ENCODE assay signal across 16 cellular contexts in genomic region chr14:72182773-72183432, GRCh38.
DNase-seq lines count a peak whose midpoint lies in the region; ATAC-seq and TF ChIP-seq lines count a peak whose summit lies in the region.
"Had no signal": no experiment of that assay in that cellular context is flagged by ENCODE, and none has a peak within 500 bp of the region (broad histone marks: within the 10 kb centered on the region; RNA-seq: fewer than 3 reads in every experiment).

No MANE protein-coding gene starts in this region.

- no peaks in the 10 kb centered on the region for H4K20me1 ChIP-seq in KMS-11 (ENCODE audit: insufficient read depth)
- H4K20me1 ChIP-seq: BLaER1 had no signal

- H3K4me1 ChIP-seq in KMS-11 (ENCODE audit: low read depth, poor library complexity, severe bottlenecking), result peaks cover 11% of the 10 kb centered on the region
- no peaks in the 10 kb centered on the region for H3K4me1 ChIP-seq in gastrocnemius medialis
- H3K4me1 ChIP-seq: BLaER1 had no signal

- H3K9me3 Mint-ChIP-seq in activated T-helper 17 cell treated with anti-CD3 and anti-CD28 coated beads, Interleukin-2, amount 50 U/mL, for 72 hours, result peaks cover 6% of the 10 kb centered on the region

- H3K4me1 Mint-ChIP-seq in activated T-helper 17 cell treated with anti-CD3 and anti-CD28 coated beads, Interleukin-2, amount 50 U/mL, for 72 hours, result no peaks in the 10 kb centered on the region

- H3K9ac ChIP-seq in KMS-11, result no peak overlapping the region
- H3K9ac ChIP-seq: BLaER1 had no signal

- peaks cover 26% of the 10 kb centered on the region for H3K27me3 Mint-ChIP-seq in activated T-helper 17 cell treated with anti-CD3 and anti-CD28 coated beads, Interleukin-2, amount 50 U/mL, for 72 hours

- H3K27me3 ChIP-seq in KMS-11 (ENCODE audit: insufficient read depth, low read depth) (no peaks in the 10 kb centered on the region), gastrocnemius medialis (no peaks in the 10 kb centered on the region)
- H3K27me3 ChIP-seq: BLaER1 had no signal

- intact Hi-C loops in gastrocnemius medialis (cut with DNase I; ENCODE audit: low total_unique reads), result no loop called here

- no peak overlapping the region for H3K4me3 ChIP-seq in KMS-11 (IDR thresholded peaks at IDR 0.05; ENCODE audit: insufficient read depth, low read depth, low read length)
- H3K4me3 ChIP-seq in gastrocnemius medialis, result no peak overlapping the region
- H3K4me3 ChIP-seq: BLaER1 had no signal

- no peaks in the 10 kb centered on the region for H3K36me3 Mint-ChIP-seq in activated T-helper 17 cell treated with anti-CD3 and anti-CD28 coated beads, Interleukin-2, amount 50 U/mL, for 72 hours (ENCODE audit: low read depth)

- TF ChIP-seq CTCF in KMS-11 (conservative IDR thresholded peaks at IDR 0.05; ENCODE audit: low read depth, low read length) (no peak), gastrocnemius medialis (IDR thresholded peaks at IDR 0.05 in 4 of 5, conservative IDR thresholded peaks at IDR 0.05 in 1 of 5) (no peak)

- ATAC-seq in activated T-helper 17 cell treated with anti-CD3 and anti-CD28 coated beads, Interleukin-2, amount 50 U/mL, for 72 hours (replicated peaks), result peak; percentile 12
- ATAC-seq in gastrocnemius medialis (no peak), HG02623 (IDR thresholded peaks at IDR 0.05; ENCODE audit: unreplicated experiment) (no peak)
- ATAC-seq: HepG2 had no signal

- DNase-seq in DMS 273 treated with DMSO at 0.1 percent for 48 hours (lab: John Stamatoyannopoulos, UW) (peak; percentile 2), gastrocnemius medialis (no peak), NCI-H1048 (lab: John Stamatoyannopoulos, UW) (no peak), amygdala (lab: John Stamatoyannopoulos, UW) (no peak)
- DNase-seq: 8988T, AML-193, DMS153, DMS79 treated with DMSO at 0.1 percent for 48 hours, GDM1, GOT3, H9 had no signal

- in situ Hi-C loops in gastrocnemius medialis (cut with MboI; ENCODE audit: low sequenced_read_pairs in 4 of 4), result no loop called here

- no peak overlapping the region for H2AFZ ChIP-seq in KMS-11 (ENCODE audit: low read depth)

- no peak for TF ChIP-seq POLR2A in gastrocnemius medialis (IDR thresholded peaks at IDR 0.05)

- H3K9me3 ChIP-seq in gastrocnemius medialis, result no peaks in the 10 kb centered on the region

- no peak overlapping the region for H3K4me3 Mint-ChIP-seq in activated T-helper 17 cell treated with anti-CD3 and anti-CD28 coated beads, Interleukin-2, amount 50 U/mL, for 72 hours
- H3K4me3 Mint-ChIP-seq: H9 had no signal

- H3K36me3 ChIP-seq in KMS-11 (ENCODE audit: insufficient read depth) (no peaks in the 10 kb centered on the region), gastrocnemius medialis (no peaks in the 10 kb centered on the region)
- H3K36me3 ChIP-seq: BLaER1 had no signal

- no peak overlapping the region; the same call in 1 of the 2 replicates for H3K27ac ChIP-seq in KMS-11
- H3K27ac ChIP-seq in gastrocnemius medialis, result peak overlapping the region; percentile 26 to 48 (median 42)
- H3K27ac ChIP-seq: BLaER1 had no signal

- H3K79me2 ChIP-seq in KMS-11 (ENCODE audit: insufficient read depth, low read depth), result no peaks in the 10 kb centered on the region

- no peak overlapping the region for H3K27ac Mint-ChIP-seq in activated T-helper 17 cell treated with anti-CD3 and anti-CD28 coated beads, Interleukin-2, amount 50 U/mL, for 72 hours
- H3K27ac Mint-ChIP-seq: H9 had no signal

- H3K4me2 ChIP-seq in KMS-11, result 0 out of 2 replicates have a peak overlapping the region, but pooled peaks have one; percentile 9
- H3K4me2 ChIP-seq: BLaER1 had no signal
